In the genomic region with DNA sequence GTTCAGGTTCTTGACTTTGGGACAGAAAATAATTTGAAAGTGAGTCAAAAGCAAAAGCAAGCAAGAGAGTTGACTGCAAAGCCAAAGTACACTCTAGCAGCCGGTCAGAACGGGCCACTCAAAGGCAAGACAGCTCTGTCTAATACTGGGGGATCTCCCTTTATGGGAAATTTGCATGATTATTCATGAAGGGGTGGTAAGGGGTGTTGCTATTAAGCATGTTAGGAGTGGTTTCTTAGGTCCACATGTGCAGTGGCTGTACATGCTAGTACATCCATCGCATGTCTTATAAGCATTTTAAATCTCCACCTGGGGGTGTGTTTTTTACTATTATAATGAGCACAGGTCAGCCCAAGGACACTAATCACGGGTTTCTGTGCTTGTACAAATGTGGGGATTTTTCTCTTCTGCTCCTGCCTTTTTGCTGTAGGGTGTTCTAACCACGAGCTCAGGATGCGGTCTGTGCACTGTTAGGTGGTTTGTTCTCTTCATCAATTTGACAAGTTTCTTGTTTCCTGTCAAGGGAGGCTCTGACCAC, we compare ENCODE assay signal across 8 cellular contexts.
DNase-seq lines count a peak whose midpoint lies in the region; ATAC-seq lines count a peak whose summit lies in the region.

No MANE protein-coding gene starts in this region.

- H3K27me3 Mint-ChIP-seq in natural killer cell treated with Interleukin-12 subunit alpha and Interleukin-12 subunit beta and Interleukin-15 and Interleukin-18, amount 100 ng/mL, for 72 hours, result no peaks in the 10 kb centered on the region

- peak; percentile 41 for DNase-seq in activated CD8-positive, alpha-beta memory T cell treated with anti-CD3 and anti-CD28 coated beads, Interleukin-2, amount 50 U/mL, for 4 hours
- DNase-seq in natural killer cell treated with Interleukin-12 subunit alpha and Interleukin-12 subunit beta and Interleukin-15 and Interleukin-18, amount 100 ng/mL, for 72 hours (ENCODE audit: low spot score), result peak; percentile 80
- DNase-seq in D341Med (ENCODE audit: low spot score) (no peak), epidermal melanocyte (ENCODE audit: insufficient read length, low spot score) (no peak), NCI-H2227 treated with DMSO at 0.1 percent for 48 hours (lab: John Stamatoyannopoulos, UW) (no peak), ureter (ENCODE audit: low spot score) (no peak)

- H3K9me3 Mint-ChIP-seq in natural killer cell treated with Interleukin-12 subunit alpha and Interleukin-12 subunit beta and Interleukin-15 and Interleukin-18, amount 100 ng/mL, for 72 hours, result no peaks in the 10 kb centered on the region

- peak; percentile 53 for ATAC-seq in GM18517 (IDR thresholded peaks at IDR 0.05; ENCODE audit: unreplicated experiment)
- peak; percentile 80 for ATAC-seq in HG03095 (IDR thresholded peaks at IDR 0.05; ENCODE audit: unreplicated experiment)
- ATAC-seq in natural killer cell treated with Interleukin-12 subunit alpha and Interleukin-12 subunit beta and Interleukin-15 and Interleukin-18, amount 100 ng/mL, for 72 hours, result peak; percentile 92 to 93

- H3K4me3 Mint-ChIP-seq in natural killer cell treated with Interleukin-12 subunit alpha and Interleukin-12 subunit beta and Interleukin-15 and Interleukin-18, amount 100 ng/mL, for 72 hours, result peak overlapping the region; percentile 79

- H3K36me3 Mint-ChIP-seq in natural killer cell treated with Interleukin-12 subunit alpha and Interleukin-12 subunit beta and Interleukin-15 and Interleukin-18, amount 100 ng/mL, for 72 hours, result peaks cover 5% of the 10 kb centered on the region

- H3K4me1 Mint-ChIP-seq in natural killer cell treated with Interleukin-12 subunit alpha and Interleukin-12 subunit beta and Interleukin-15 and Interleukin-18, amount 100 ng/mL, for 72 hours (ENCODE audit: low read depth in 2 of 2), result peaks cover 37 to 47% of the 10 kb centered on the region in 2 donors

- H3K27ac Mint-ChIP-seq in natural killer cell treated with Interleukin-12 subunit alpha and Interleukin-12 subunit beta and Interleukin-15 and Interleukin-18, amount 100 ng/mL, for 72 hours, result peak overlapping the region; percentile 44 to 72

Comparison
In these comparisons a context has a peak if more than half of its experiments do, and no peak if none do; other contexts are left out.
1. DNase-seq: peak in activated CD8-positive, alpha-beta memory T cell treated with anti-CD3 and anti-CD28 coated beads, Interleukin-2, amount 50 U/mL, for 4 hours (single experiment) and natural killer cell treated with Interleukin-12 subunit alpha and Interleukin-12 subunit beta and Interleukin-15 and Interleukin-18, amount 100 ng/mL, for 72 hours (single experiment); none in D341Med (single experiment), epidermal melanocyte (single experiment), NCI-H2227 treated with DMSO at 0.1 percent for 48 hours (single experiment) and ureter (single experiment).
2. Peak in every context shown above with its lines, with median percentiles within 50 percentile points of each other: ATAC-seq.